ENCODE assay signal across 1 cellular context in the genomic region with DNA sequence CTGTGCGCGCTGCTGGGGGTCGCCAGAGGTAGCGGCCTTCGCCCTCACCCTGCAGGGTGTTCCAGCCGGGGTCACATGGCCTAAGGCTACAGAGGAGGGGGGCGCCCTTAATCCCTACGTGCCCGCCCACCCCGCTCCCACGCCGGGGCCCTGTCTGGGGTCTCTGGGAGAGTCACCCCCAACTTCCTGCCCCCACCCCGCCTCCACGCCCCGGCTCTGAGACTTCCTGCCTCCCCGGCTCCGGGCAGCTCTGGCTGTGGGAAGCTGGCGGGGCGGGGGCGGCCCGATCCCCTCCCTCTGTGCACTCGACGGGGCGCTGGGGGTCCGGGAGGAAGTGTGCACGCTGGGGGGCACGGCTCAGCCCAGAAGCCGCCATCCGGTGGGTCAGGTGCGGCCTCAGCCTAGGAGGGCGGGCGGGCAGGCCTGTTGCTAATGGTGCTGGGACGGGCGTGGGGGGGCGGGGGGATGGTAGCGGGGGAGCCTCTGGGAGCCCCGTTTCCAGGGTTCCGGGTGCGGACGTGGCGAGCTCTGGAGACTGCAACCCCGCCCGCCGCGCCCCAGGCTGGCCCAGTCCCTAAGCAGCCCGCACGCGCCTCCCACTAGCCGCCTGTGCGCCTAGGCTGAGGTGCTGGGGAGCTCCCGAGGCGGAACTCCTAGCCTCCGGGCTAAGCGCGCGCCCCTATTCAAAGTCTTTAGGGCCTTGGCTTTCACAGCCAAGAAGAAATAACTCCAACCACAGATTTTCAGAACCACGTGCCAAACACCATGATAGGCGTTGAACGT.
TF ChIP-seq lines count a peak whose summit lies in the region.

No MANE protein-coding gene starts in this region.

TF ChIP-seq in HepG2, 621 proteins besides CTCF, POLR2A, EP300 and RAD21 (continued from another document and continues in another):
- TF ChIP-seq ZHX2 (IDR thresholded peaks at IDR 0.05; ENCODE audit: low read depth) (no peak), ZHX2 (CRISPR knock-in tag; IDR thresholded peaks at IDR 0.05; ENCODE audit: borderline replicate concordance) (no peak), MEIS2 (CRISPR knock-in tag; IDR thresholded peaks at IDR 0.05) (no peak), ZFP90 (CRISPR knock-in tag; IDR thresholded peaks at IDR 0.05; ENCODE audit: borderline replicate concordance) (no peak), HMG20A (CRISPR knock-in tag; IDR thresholded peaks at IDR 0.05; ENCODE audit: borderline replicate concordance) (no peak), TAF1 (CRISPR knock-in tag; IDR thresholded peaks at IDR 0.05) (0 out of 2 replicates have a peak, but pooled peaks have one; percentile 1), MAZ (IDR thresholded peaks at IDR 0.05; ENCODE audit: borderline replicate concordance, low read depth, low read length) (no peak), MAZ (CRISPR knock-in tag; IDR thresholded peaks at IDR 0.05; ENCODE audit: low read depth) (no peak), SNRNP70 (IDR thresholded peaks at IDR 0.05; ENCODE audit: low read depth, low read length) (no peak), BRCA1 (CRISPR knock-in tag; IDR thresholded peaks at IDR 0.05) (no peak), ZNF644 (CRISPR knock-in tag; IDR thresholded peaks at IDR 0.05; ENCODE audit: low read depth) (no peak), ZNF510 (CRISPR knock-in tag; IDR thresholded peaks at IDR 0.05; ENCODE audit: low read depth) (no peak), TBL1XR1 (IDR thresholded peaks at IDR 0.05; ENCODE audit: borderline replicate concordance, low read length, partially characterized antibody) (no peak), ETV5 (CRISPR knock-in tag; IDR thresholded peaks at IDR 0.05; ENCODE audit: borderline replicate concordance) (peak; percentile 61), AGO2 (optimal IDR thresholded peaks at IDR 0.05; ENCODE audit: low read depth, low read length) (no peak), SCMH1 (CRISPR knock-in tag; IDR thresholded peaks at IDR 0.05; ENCODE audit: borderline replicate concordance) (no peak), ZBTB42 (CRISPR knock-in tag; IDR thresholded peaks at IDR 0.05) (no peak), ZNF782 (CRISPR knock-in tag; IDR thresholded peaks at IDR 0.05; ENCODE audit: borderline replicate concordance) (no peak), CAMTA2 (CRISPR knock-in tag; IDR thresholded peaks at IDR 0.05; ENCODE audit: borderline replicate concordance) (0 out of 2 replicates have a peak, but pooled peaks have one; percentile 1), RARA (CRISPR knock-in tag; IDR thresholded peaks at IDR 0.05) (no peak), ZNF841 (CRISPR knock-in tag; IDR thresholded peaks at IDR 0.05; ENCODE audit: borderline replicate concordance) (no peak), NFKB2 (CRISPR knock-in tag; IDR thresholded peaks at IDR 0.05; ENCODE audit: borderline replicate concordance) (no peak), SOX5 (CRISPR knock-in tag; IDR thresholded peaks at IDR 0.05; ENCODE audit: borderline replicate concordance) (no peak), HOXA9 (CRISPR knock-in tag; IDR thresholded peaks at IDR 0.05; ENCODE audit: borderline replicate concordance) (no peak), SNAPC4 (CRISPR knock-in tag; IDR thresholded peaks at IDR 0.05) (no peak), NR2F2 (IDR thresholded peaks at IDR 0.05; ENCODE audit: borderline replicate concordance, low read depth) (no peak), LCORL (IDR thresholded peaks at IDR 0.05) (no peak), LCORL (CRISPR knock-in tag; IDR thresholded peaks at IDR 0.05) (no peak), ZNF772 (CRISPR knock-in tag; IDR thresholded peaks at IDR 0.05) (no peak), ZNF343 (CRISPR knock-in tag; IDR thresholded peaks at IDR 0.05) (no peak), IKZF1 (IDR thresholded peaks at IDR 0.05) (no peak), TBP (CRISPR knock-in tag; IDR thresholded peaks at IDR 0.05) (no peak), ZBTB7A (CRISPR knock-in tag; IDR thresholded peaks at IDR 0.05) (0 out of 2 replicates have a peak, but pooled peaks have one; percentile 64), FIP1L1 (IDR thresholded peaks at IDR 0.05; ENCODE audit: borderline replicate concordance, insufficient read depth, low read depth, low read length) (no peak), CCDC6 (CRISPR knock-in tag; IDR thresholded peaks at IDR 0.05) (0 out of 2 replicates have a peak, but pooled peaks have one; percentile 5), ZNF354B (CRISPR knock-in tag; IDR thresholded peaks at IDR 0.05) (no peak), RELA (CRISPR knock-in tag; IDR thresholded peaks at IDR 0.05) (no peak), ZNF232 (CRISPR knock-in tag; IDR thresholded peaks at IDR 0.05; ENCODE audit: borderline replicate concordance) (0 out of 2 replicates have a peak, but pooled peaks have one; percentile 5), PHF21A (CRISPR knock-in tag; IDR thresholded peaks at IDR 0.05) (no peak), AHR (CRISPR knock-in tag; IDR thresholded peaks at IDR 0.05) (0 out of 2 replicates have a peak, but pooled peaks have one; percentile 52), ZNF674 (CRISPR knock-in tag; IDR thresholded peaks at IDR 0.05; ENCODE audit: low read depth) (no peak), FOXA3 (CRISPR knock-in tag; IDR thresholded peaks at IDR 0.05) (no peak)
- TF ChIP-seq, protein P1, sequence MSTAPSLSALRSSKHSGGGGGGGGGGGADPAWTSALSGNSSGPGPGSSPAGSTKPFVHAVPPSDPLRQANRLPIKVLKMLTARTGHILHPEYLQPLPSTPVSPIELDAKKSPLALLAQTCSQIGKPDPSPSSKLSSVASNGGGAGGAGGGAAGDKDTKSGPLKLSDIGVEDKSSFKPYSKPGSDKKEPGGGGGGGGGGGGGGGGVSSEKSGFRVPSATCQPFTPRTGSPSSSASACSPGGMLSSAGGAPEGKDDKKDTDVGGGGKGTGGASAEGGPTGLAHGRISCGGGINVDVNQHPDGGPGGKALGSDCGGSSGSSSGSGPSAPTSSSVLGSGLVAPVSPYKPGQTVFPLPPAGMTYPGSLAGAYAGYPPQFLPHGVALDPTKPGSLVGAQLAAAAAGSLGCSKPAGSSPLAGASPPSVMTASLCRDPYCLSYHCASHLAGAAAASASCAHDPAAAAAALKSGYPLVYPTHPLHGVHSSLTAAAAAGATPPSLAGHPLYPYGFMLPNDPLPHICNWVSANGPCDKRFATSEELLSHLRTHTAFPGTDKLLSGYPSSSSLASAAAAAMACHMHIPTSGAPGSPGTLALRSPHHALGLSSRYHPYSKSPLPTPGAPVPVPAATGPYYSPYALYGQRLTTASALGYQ (CRISPR knock-in tag; IDR thresholded peaks at IDR 0.05), result no peak
- TF ChIP-seq, protein P2, sequence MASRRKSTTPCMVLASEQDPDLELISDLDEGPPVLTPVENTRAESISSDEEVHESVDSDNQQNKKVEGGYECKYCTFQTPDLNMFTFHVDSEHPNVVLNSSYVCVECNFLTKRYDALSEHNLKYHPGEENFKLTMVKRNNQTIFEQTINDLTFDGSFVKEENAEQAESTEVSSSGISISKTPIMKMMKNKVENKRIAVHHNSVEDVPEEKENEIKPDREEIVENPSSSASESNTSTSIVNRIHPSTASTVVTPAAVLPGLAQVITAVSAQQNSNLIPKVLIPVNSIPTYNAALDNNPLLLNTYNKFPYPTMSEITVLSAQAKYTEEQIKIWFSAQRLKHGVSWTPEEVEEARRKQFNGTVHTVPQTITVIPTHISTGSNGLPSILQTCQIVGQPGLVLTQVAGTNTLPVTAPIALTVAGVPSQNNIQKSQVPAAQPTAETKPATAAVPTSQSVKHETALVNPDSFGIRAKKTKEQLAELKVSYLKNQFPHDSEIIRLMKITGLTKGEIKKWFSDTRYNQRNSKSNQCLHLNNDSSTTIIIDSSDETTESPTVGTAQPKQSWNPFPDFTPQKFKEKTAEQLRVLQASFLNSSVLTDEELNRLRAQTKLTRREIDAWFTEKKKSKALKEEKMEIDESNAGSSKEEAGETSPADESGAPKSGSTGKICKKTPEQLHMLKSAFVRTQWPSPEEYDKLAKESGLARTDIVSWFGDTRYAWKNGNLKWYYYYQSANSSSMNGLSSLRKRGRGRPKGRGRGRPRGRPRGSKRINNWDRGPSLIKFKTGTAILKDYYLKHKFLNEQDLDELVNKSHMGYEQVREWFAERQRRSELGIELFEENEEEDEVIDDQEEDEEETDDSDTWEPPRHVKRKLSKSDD (CRISPR knock-in tag; IDR thresholded peaks at IDR 0.05; ENCODE audit: low read depth), result no peak
- TF ChIP-seq, protein P3, sequence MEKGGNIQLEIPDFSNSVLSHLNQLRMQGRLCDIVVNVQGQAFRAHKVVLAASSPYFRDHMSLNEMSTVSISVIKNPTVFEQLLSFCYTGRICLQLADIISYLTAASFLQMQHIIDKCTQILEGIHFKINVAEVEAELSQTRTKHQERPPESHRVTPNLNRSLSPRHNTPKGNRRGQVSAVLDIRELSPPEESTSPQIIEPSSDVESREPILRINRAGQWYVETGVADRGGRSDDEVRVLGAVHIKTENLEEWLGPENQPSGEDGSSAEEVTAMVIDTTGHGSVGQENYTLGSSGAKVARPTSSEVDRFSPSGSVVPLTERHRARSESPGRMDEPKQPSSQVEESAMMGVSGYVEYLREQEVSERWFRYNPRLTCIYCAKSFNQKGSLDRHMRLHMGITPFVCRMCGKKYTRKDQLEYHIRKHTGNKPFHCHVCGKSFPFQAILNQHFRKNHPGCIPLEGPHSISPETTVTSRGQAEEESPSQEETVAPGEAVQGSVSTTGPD (CRISPR knock-in tag; IDR thresholded peaks at IDR 0.05), result no peak
